Comparison of ENCODE assay signal across 24 cellular contexts in the genomic region with DNA sequence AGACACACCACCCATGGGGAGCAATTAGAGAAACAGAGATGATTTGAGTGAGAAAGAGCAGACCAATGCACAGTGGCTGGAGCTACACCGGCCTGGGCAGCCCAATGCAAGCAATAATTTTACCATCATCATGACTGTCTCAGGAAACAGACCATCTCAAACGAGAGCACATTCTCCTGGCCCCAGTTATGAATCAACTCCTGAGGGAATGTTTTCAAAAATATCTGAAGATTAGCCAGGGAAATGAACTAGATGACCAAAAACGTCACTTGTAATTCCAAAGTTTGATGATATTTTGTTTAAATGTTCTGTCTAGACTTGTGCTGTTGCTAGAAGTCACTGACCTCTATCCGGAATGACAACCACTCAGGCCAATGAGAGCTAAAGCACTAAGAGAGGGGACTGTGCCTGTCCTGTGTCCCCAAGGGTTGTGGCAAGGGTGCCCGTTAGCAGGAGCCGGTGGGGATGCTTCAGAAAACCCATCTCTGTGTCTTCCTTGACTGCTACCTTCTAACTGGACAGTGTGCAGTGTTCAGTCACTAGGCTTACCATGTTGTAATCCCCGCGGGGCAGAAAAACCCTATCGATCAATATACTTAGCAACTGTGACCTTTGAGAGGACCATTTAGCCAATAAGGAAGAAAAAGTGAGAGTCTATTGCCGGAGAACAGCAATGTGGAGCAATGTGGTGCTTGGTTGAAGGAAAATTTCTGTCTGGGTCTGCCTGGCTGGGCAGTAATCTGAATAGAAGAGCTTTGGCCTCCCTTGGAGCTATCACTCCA.
DNase-seq lines count a peak whose midpoint lies in the region; ATAC-seq, FAIRE-seq and TF ChIP-seq lines count a peak whose summit lies in the region.
"Had no signal": no experiment of that assay in that cellular context is flagged by ENCODE, and none has a peak within 500 bp of the region (broad histone marks: within the 10 kb centered on the region; RNA-seq: fewer than 3 reads in every experiment).

No MANE protein-coding gene starts in this region.

- H3K9me3 Mint-ChIP-seq in glutamatergic neuron (ENCODE audit: unreplicated experiment), result peaks cover 10% of the 10 kb centered on the region

- no peaks in the 10 kb centered on the region for H3K79me1 ChIP-seq in neuronal stem cell (ENCODE audit: low read depth, low read length)

- peak overlapping the region; percentile 22 for H3K4me3 Mint-ChIP-seq in glutamatergic neuron (ENCODE audit: unreplicated experiment)
- H3K4me3 Mint-ChIP-seq: CD8-positive, alpha-beta memory T cell; IgD-negative memory B cell had no signal

- WGBS in A549 (ENCODE audit: missing lambda C conversion rate), result 76% methylated on average over 10 of the region's 10 CpGs
- WGBS in neuronal stem cell (ENCODE audit: extremely low coverage in 2 of 2, insufficient read length in 2 of 2, insufficient replicate concordance in 1 of 2), 2 donors, result no CpG with 5 or more reads among the region's 10 CpGs

- H3K27me3 ChIP-seq in brain microvascular endothelial cell (replicated peaks), result no peaks in the 10 kb centered on the region
- no peaks in the 10 kb centered on the region for H3K27me3 ChIP-seq in neuronal stem cell (ENCODE audit: control insufficient read depth in 3 of 3, insufficient read depth in 3 of 3, low read depth in 1 of 3, low read length in 3 of 3)

- TF ChIP-seq CTCF in A549 (IDR thresholded peaks at IDR 0.05), result no peak
- TF ChIP-seq CTCF in brain microvascular endothelial cell (IDR thresholded peaks at IDR 0.05; ENCODE audit: low read depth, low read length, missing control alignments), result no peak
- no peak for TF ChIP-seq CTCF in glutamatergic neuron (IDR thresholded peaks at IDR 0.05; ENCODE audit: partially characterized antibody, unreplicated experiment)

- H3K14ac ChIP-seq in neuronal stem cell (ENCODE audit: low read length), result no peak overlapping the region

- H3K23ac ChIP-seq in neuronal stem cell (ENCODE audit: low read depth, low read length, poor library complexity), result no peak overlapping the region

- H2BK5ac ChIP-seq in neuronal stem cell (ENCODE audit: low read length), result no peak overlapping the region

- no peak overlapping the region for H4K8ac ChIP-seq in neuronal stem cell (ENCODE audit: low read depth, low read length)

- TF ChIP-seq EP300 in A549 (IDR thresholded peaks at IDR 0.05), result no peak

- H3K4me3 ChIP-seq in A549 (no peak overlapping the region), brain microvascular endothelial cell (ENCODE audit: low read depth, low read length) (no peak overlapping the region), neuronal stem cell (ENCODE audit: low read length in 2 of 2) (no peak overlapping the region)

- FAIRE-seq in A549 (lab: Jason Lieb, UNC), result no peak
- FAIRE-seq: GM12891, H1 had no signal

- peak overlapping the region; percentile 39 for H3K27ac Mint-ChIP-seq in glutamatergic neuron (ENCODE audit: unreplicated experiment)

- no peak overlapping the region for H3K4ac ChIP-seq in neuronal stem cell (ENCODE audit: low read length)

- peak overlapping the region; percentile 39 to 63; a peak in 4 of 6 replicates for H3K27ac ChIP-seq in A549
- peak overlapping the region; percentile 12 for H3K27ac ChIP-seq in brain microvascular endothelial cell
- H3K27ac ChIP-seq in neuronal stem cell (replicated peaks; ENCODE audit: low read length), result no peak overlapping the region
- H3K27ac ChIP-seq: 22Rv1, C4-2B had no signal

- in situ Hi-C loops in brain microvascular endothelial cell (cut with HindIII; ENCODE audit: low pct_ligation_motif_present, low sequenced_read_pairs), result no loop called here

- H2BK15ac ChIP-seq in neuronal stem cell (ENCODE audit: low read length), result no peak overlapping the region

- H3K9ac ChIP-seq in neuronal stem cell (ENCODE audit: low read depth, low read length, poor library complexity), result no peak overlapping the region

- H3K9me3 ChIP-seq in A549, result no peaks in the 10 kb centered on the region
- H3K9me3 ChIP-seq in neuronal stem cell (replicated peaks in 1 of 2; ENCODE audit: control insufficient read depth in 2 of 2, insufficient read depth in 1 of 2, low read depth in 1 of 2, low read length in 2 of 2), result no peaks in the 10 kb centered on the region

- no peak for TF ChIP-seq RAD21 in A549 (conservative IDR thresholded peaks at IDR 0.05 in 1 of 2, IDR thresholded peaks at IDR 0.05 in 1 of 2)

- H4K91ac ChIP-seq in neuronal stem cell (ENCODE audit: low read depth, low read length, poor library complexity), result no peak overlapping the region

- H2AFZ ChIP-seq in neuronal stem cell (ENCODE audit: low read length), result peak overlapping the region; percentile 41

- DNase-seq in A549 (ENCODE audit: low read depth in 1 of 2, low spot score in 1 of 2) (no peak), brain microvascular endothelial cell (no peak), glutamatergic neuron (peak; percentile 65), neuronal stem cell (ENCODE audit: low spot score) (no peak), dermis blood vessel endothelial cell (no peak), head of caudate nucleus (no peak)
- DNase-seq: Calu3; CD8-positive, alpha-beta memory T cell; DMS153; NCI-H1105; NCI-H146; NCI-H2029; NCI-H2227 treated with DMSO at 0.1 percent for 48 hours; NCI-H510A; NCI-H774; NK-92 treated with Interleukin-12 subunit alpha and Interleukin-12 subunit beta, amount 100 ng/mL, for 24 hours; SIG-M5 had no signal

- H3K4me1 Mint-ChIP-seq in glutamatergic neuron (ENCODE audit: low read depth, unreplicated experiment), result peaks cover 32% of the 10 kb centered on the region
- H3K4me1 Mint-ChIP-seq: CD8-positive, alpha-beta memory T cell; IgD-negative memory B cell had no signal

- peak overlapping the region; percentile 3 for H3K18ac ChIP-seq in neuronal stem cell (ENCODE audit: low read length)

- no peaks in the 10 kb centered on the region for H3K36me3 Mint-ChIP-seq in glutamatergic neuron (ENCODE audit: unreplicated experiment)

- ATAC-seq in A549 (no peak), GM19395 (IDR thresholded peaks at IDR 0.05; ENCODE audit: unreplicated experiment) (no peak), GM18520 (IDR thresholded peaks at IDR 0.05; ENCODE audit: unreplicated experiment) (no peak)

- intact Hi-C loops in head of caudate nucleus (cut with DNase I), result no loop called here

- H3K27me3 Mint-ChIP-seq in glutamatergic neuron (ENCODE audit: unreplicated experiment), result peaks cover 4% of the 10 kb centered on the region

- POLR2A ChIA-PET in A549 (lab: Yijun Ruan, JAX), result no interaction called here

- CTCF ChIA-PET in A549 (lab: Yijun Ruan, JAX), result interaction anchor here (0.8 kb wide), 1 partner anchor 163 kb away, joined by 3 read pairs; no protein-coding TSS in a partner anchor

- no peak for TF ChIP-seq POLR2A in A549 (IDR thresholded peaks at IDR 0.05; ENCODE audit: low read length)

- H3K4me2 ChIP-seq in A549, result peak overlapping the region; percentile 67
- H3K4me2 ChIP-seq in neuronal stem cell (ENCODE audit: insufficient read depth, low read length, poor library complexity, severe bottlenecking), result no peak overlapping the region

- no peak overlapping the region for H2BK120ac ChIP-seq in neuronal stem cell (ENCODE audit: low read depth, low read length)

- H3K4me1 ChIP-seq in A549 (peaks cover 19% of the 10 kb centered on the region), neuronal stem cell (ENCODE audit: control insufficient read depth in 2 of 2, insufficient read depth in 1 of 2, low read depth in 1 of 2, low read length in 2 of 2) (peaks cover 3 to 5% of the 10 kb centered on the region in 2 donors)

- no peak overlapping the region for H2BK12ac ChIP-seq in neuronal stem cell (ENCODE audit: low read length)

- no peaks in the 10 kb centered on the region for H3K36me3 ChIP-seq in brain microvascular endothelial cell (replicated peaks)
- no peaks in the 10 kb centered on the region for H3K36me3 ChIP-seq in neuronal stem cell (replicated peaks in 1 of 2; ENCODE audit: control insufficient read depth in 2 of 2, insufficient read depth in 2 of 2, low read length in 2 of 2)

- no peak overlapping the region for H2AK5ac ChIP-seq in neuronal stem cell (ENCODE audit: low read depth, low read length)

TF ChIP-seq in A549, 52 proteins besides CTCF, POLR2A, EP300 and RAD21:
- TF ChIP-seq HOXB5 (CRISPR knock-in tag; IDR thresholded peaks at IDR 0.05) (no peak), HOXB13 (CRISPR knock-in tag; IDR thresholded peaks at IDR 0.05; ENCODE audit: low read depth) (no peak), ZNF302 (CRISPR knock-in tag; IDR thresholded peaks at IDR 0.05) (no peak), PHF8 (IDR thresholded peaks at IDR 0.05; ENCODE audit: borderline replicate concordance, low read depth) (no peak)
- TF ChIP-seq, protein P1, sequence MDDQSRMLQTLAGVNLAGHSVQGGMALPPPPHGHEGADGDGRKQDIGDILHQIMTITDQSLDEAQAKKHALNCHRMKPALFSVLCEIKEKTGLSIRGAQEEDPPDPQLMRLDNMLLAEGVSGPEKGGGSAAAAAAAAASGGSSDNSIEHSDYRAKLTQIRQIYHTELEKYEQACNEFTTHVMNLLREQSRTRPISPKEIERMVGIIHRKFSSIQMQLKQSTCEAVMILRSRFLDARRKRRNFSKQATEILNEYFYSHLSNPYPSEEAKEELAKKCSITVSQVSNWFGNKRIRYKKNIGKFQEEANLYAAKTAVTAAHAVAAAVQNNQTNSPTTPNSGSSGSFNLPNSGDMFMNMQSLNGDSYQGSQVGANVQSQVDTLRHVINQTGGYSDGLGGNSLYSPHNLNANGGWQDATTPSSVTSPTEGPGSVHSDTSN (IDR thresholded peaks at IDR 0.05), result no peak
